ENCODE assay signal across 34 cellular contexts in the genomic region with DNA sequence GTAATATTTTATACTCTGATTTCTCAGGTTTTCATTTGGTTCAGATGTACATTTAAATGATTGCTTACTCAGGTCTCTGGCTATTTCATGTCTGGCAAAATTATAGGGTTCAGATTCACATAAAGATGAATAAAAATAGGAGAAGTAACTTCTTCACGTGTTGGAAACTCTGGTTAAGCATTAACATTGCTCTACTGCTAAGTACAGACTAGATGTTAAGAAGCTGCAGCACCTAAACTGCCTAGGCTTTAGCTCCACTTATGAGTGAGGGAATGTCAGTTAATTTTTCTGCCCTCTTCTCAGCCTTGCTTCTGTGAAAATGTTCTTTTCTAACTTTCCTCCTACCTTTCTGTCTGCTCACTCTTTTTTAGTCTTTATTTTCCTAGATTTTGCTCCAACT.
"Had no signal": no experiment of that assay in that cellular context is flagged by ENCODE, and none has a peak within 500 bp of the region (broad histone marks: within the 10 kb centered on the region; RNA-seq: fewer than 3 reads in every experiment).

No MANE protein-coding gene starts in this region.

- DNase-seq: activated B cell treated with CpG ODN at 0.5 μM for 24 hours; activated CD4-positive, alpha-beta memory T cell treated with anti-CD3 and anti-CD28 coated beads for 36 hours; activated CD4-positive, alpha-beta T cell treated with anti-CD3 and anti-CD28 coated beads for 4 hours; activated CD4-positive, alpha-beta T cell treated with anti-CD3 and anti-CD28 coated beads, Interleukin-2, amount 50 U/mL, for 1 hour; activated CD4-positive, CD25-positive, alpha-beta regulatory T cell treated with anti-CD3 and anti-CD28 coated beads, Interleukin-2, amount 50 U/mL, for 72 hours; activated CD8-positive, alpha-beta memory T cell treated with anti-CD3 and anti-CD28 coated beads, Interleukin-2, amount 50 U/mL, for 4 hours; activated gamma-delta T cell treated with Interleukin-2 at 50 U/mL for 16 hours; activated naive CD4-positive, alpha-beta T cell treated with anti-CD3 and anti-CD28 coated beads for 36 hours; activated T-cell treated with anti-CD3 and anti-CD28 coated beads for 4 hours; activated T-cell treated with anti-CD3 and anti-CD28 coated beads, Interleukin-2, amount 50 U/mL, for 4 hours; adrenal gland; body of pancreas; caudate nucleus; cerebellar nuclear complex; NCI-H1105; NCI-H1436; NCI-H1694; NCI-H1930; NCI-H2081 treated with DMSO at 0.1 percent for 48 hours; NCI-H345; NCI-H524 treated with DMSO at 0.1 percent for 48 hours; NK-92 treated with Interleukin-12 subunit alpha and Interleukin-12 subunit beta, amount 100 ng/mL, for 24 hours; PC-9; SIG-M5; SW 1271; T-helper 1 cell; T-helper 2 cell; T-helper 9 cell had no signal

- ATAC-seq: activated naive CD4-positive, alpha-beta T cell treated with anti-CD3 and anti-CD28 coated beads, Interleukin-2, amount 50 U/mL, for 72 hours; activated T-cell treated with anti-CD3 and anti-CD28 coated beads, Interleukin-2, amount 50 U/mL, for 4 hours; body of pancreas; Right ventricle myocardium inferior; SK-N-SH treated with all-trans-retinoic acid at 6 μM for 48 hours had no signal

- H3K27me3 ChIP-seq: adrenal gland, body of pancreas, breast epithelium had no signal

- H3K4me2 ChIP-seq: PC-9 had no signal

- H3K36me3 ChIP-seq: adrenal gland, breast epithelium had no signal

- H3K4me1 ChIP-seq: adrenal gland, body of pancreas, breast epithelium had no signal

- H3K4me3 ChIP-seq: adrenal gland, body of pancreas, breast epithelium, PC-9 had no signal

- H3K27ac ChIP-seq: adrenal gland, body of pancreas, breast epithelium, PC-9, RWPE1, VCaP had no signal

- H2AFZ ChIP-seq: PC-9 had no signal

- H3K9me3 ChIP-seq: adrenal gland, body of pancreas, breast epithelium had no signal
